ENCODE assay signal across 30 cellular contexts in genomic region chr1:15738416-15739113, GRCh38. TPM values are rescaled to one million over a fixed set of nuclear protein-coding genes. Genes with fewer than 3 reads are reported as not detected.
DNase-seq lines count a peak whose midpoint lies in the region; ATAC-seq and TF ChIP-seq lines count a peak whose summit lies in the region.
"Had no signal": no experiment of that assay in that cellular context is flagged by ENCODE, and none has a peak within 500 bp of the region (broad histone marks: within the 10 kb centered on the region; RNA-seq: fewer than 3 reads in every experiment).

No MANE protein-coding gene starts in this region.

- H3K4me3 ChIP-seq in thoracic aorta: no peak overlapping the region
- H3K4me3 ChIP-seq: cardiac muscle cell, thyroid gland had no signal

- peak; percentile 30 for DNase-seq in NCI-H82 (lab: John Stamatoyannopoulos, UW)
- no peak for DNase-seq in NCI-H82 treated with DMSO at 0.1 percent for 48 hours (lab: John Stamatoyannopoulos, UW; ENCODE audit: unreplicated experiment)
- DNase-seq in SK-N-DZ (ENCODE audit: low spot score): peak; percentile 36
- DNase-seq in memory B cell (ENCODE audit: low spot score in 2 of 2): no peak
- DNase-seq in thoracic aorta (ENCODE audit: low spot score): no peak
- no peak for DNase-seq in NCI-H774 (lab: John Stamatoyannopoulos, UW)
- no peak for DNase-seq in hepatic stellate cell (ENCODE audit: low spot score)
- DNase-seq in iPS-NIHi11 (ENCODE audit: low spot score): no peak
- DNase-seq: activated CD4-positive, alpha-beta T cell treated with anti-CD3 and anti-CD28 coated beads, Interleukin-2, amount 10 ng/mL, durations not matched to agents 7 days and 5 days; activated CD8-positive, alpha-beta memory T cell treated with anti-CD3 and anti-CD28 coated beads, Interleukin-2, amount 10 ng/mL, durations not matched to agents 7 days and 5 days; activated naive CD4-positive, alpha-beta T cell treated with anti-CD3 and anti-CD28 coated beads, Interleukin-2, amount 50 U/mL, for 16 hours; amygdala; GDM1; GOT3; head of caudate nucleus; KG1; natural killer cell; NCI-H1436; NCI-H510A treated with DMSO at 0.1 percent for 48 hours; stimulated activated CD4-positive, alpha-beta T cell treated with anti-CD3 and anti-CD28 coated beads, Interleukin-4, amount 100 ng/mL, for 1 hour; stimulated activated naive CD4-positive, alpha-beta T cell treated with Interleukin-2 at 50 U/mL for 16 hours; thyroid gland had no signal

- no peak overlapping the region for H3K4me3 Mint-ChIP-seq in memory B cell
- H3K4me3 Mint-ChIP-seq: activated CD4-positive, alpha-beta T cell treated with anti-CD3 and anti-CD28 coated beads, Interleukin-2, amount 10 ng/mL, durations not matched to agents 7 days and 5 days; activated CD8-positive, alpha-beta memory T cell treated with anti-CD3 and anti-CD28 coated beads, Interleukin-2, amount 10 ng/mL, durations not matched to agents 7 days and 5 days; dendritic cell treated with granulocyte-macrophage colony-stimulating factor and Interleukin-4, amounts not matched to agents 40 ng/mL and 50 ng/mL, for 4 days; natural killer cell; T-helper 2 cell treated with Interferon-gamma antibody and Interleukin-4, amounts not matched to agents 5 μg/mL and 100 μg/mL, for 36 hours had no signal

- no peaks in the 10 kb centered on the region for H3K27me3 ChIP-seq in thoracic aorta (replicated peaks; ENCODE audit: insufficient read depth)
- H3K27me3 ChIP-seq: cardiac muscle cell, thyroid gland had no signal

- H3K9me3 Mint-ChIP-seq in memory B cell: no peaks in the 10 kb centered on the region
- H3K9me3 Mint-ChIP-seq: activated CD4-positive, alpha-beta T cell treated with anti-CD3 and anti-CD28 coated beads, Interleukin-2, amount 10 ng/mL, durations not matched to agents 7 days and 5 days; dendritic cell treated with granulocyte-macrophage colony-stimulating factor and Interleukin-4, amounts not matched to agents 40 ng/mL and 50 ng/mL, for 4 days; natural killer cell; T-helper 2 cell treated with Interferon-gamma antibody and Interleukin-4, amounts not matched to agents 5 μg/mL and 100 μg/mL, for 36 hours had no signal

- H3K4me1 ChIP-seq in thoracic aorta (ENCODE audit: control insufficient read depth in 1 of 2, low read depth in 2 of 2): peaks cover 18 to 66% of the 10 kb centered on the region in 2 donors

- no peak for TF ChIP-seq CTCF in thoracic aorta (IDR thresholded peaks at IDR 0.05)

- H3K27ac ChIP-seq in thoracic aorta: peak overlapping the region; percentile 70 to 74
- H3K27ac ChIP-seq: 22Rv1, VCaP had no signal

- peak overlapping the region; percentile 31 for H3K27ac Mint-ChIP-seq in memory B cell
- H3K27ac Mint-ChIP-seq: activated CD4-positive, alpha-beta T cell treated with anti-CD3 and anti-CD28 coated beads, Interleukin-2, amount 10 ng/mL, durations not matched to agents 7 days and 5 days; activated CD8-positive, alpha-beta memory T cell treated with anti-CD3 and anti-CD28 coated beads, Interleukin-2, amount 10 ng/mL, durations not matched to agents 7 days and 5 days; natural killer cell; T-helper 2 cell treated with Interferon-gamma antibody and Interleukin-4, amounts not matched to agents 5 μg/mL and 100 μg/mL, for 36 hours had no signal

- peaks cover 5% of the 10 kb centered on the region for H3K4me1 Mint-ChIP-seq in memory B cell

- ATAC-seq in memory B cell (ENCODE audit: low read depth): no peak
- ATAC-seq in thoracic aorta (ENCODE audit: insufficient number of reproducible peaks, low FRiP score, low read depth): no peak
- ATAC-seq: activated CD8-positive, alpha-beta memory T cell treated with anti-CD3 and anti-CD28 coated beads, Interleukin-2, amount 10 ng/mL, durations not matched to agents 7 days and 5 days; natural killer cell had no signal

- no peaks in the 10 kb centered on the region for H3K9me3 ChIP-seq in thoracic aorta
- H3K9me3 ChIP-seq: thyroid gland had no signal

- peaks cover 16% of the 10 kb centered on the region for H3K36me3 ChIP-seq in thoracic aorta

- peaks cover 1% of the 10 kb centered on the region for H3K27me3 Mint-ChIP-seq in memory B cell
- H3K27me3 Mint-ChIP-seq: activated CD4-positive, alpha-beta T cell treated with anti-CD3 and anti-CD28 coated beads, Interleukin-2, amount 10 ng/mL, durations not matched to agents 7 days and 5 days; activated CD8-positive, alpha-beta memory T cell treated with anti-CD3 and anti-CD28 coated beads, Interleukin-2, amount 10 ng/mL, durations not matched to agents 7 days and 5 days; dendritic cell treated with granulocyte-macrophage colony-stimulating factor and Interleukin-4, amounts not matched to agents 40 ng/mL and 50 ng/mL, for 4 days had no signal

- H3K36me3 Mint-ChIP-seq in memory B cell: no peaks in the 10 kb centered on the region
- H3K36me3 Mint-ChIP-seq: activated CD8-positive, alpha-beta memory T cell treated with anti-CD3 and anti-CD28 coated beads, Interleukin-2, amount 10 ng/mL, durations not matched to agents 7 days and 5 days; natural killer cell had no signal

RNA-seq across cellular contexts. Expression of gene SLC25A34, which starts 2.5 kb away (rescaled TPM):
- 0.35 and 0.89 TPM in 2 replicates for polyA plus RNA-seq in SK-N-DZ (2014; cell fraction: cytosol; rRNA removed)
- polyA plus RNA-seq in SK-N-DZ (2014; cell fraction: nucleus; rRNA removed): 1.6 and 4.3 TPM in 2 replicates
- total RNA-seq in thoracic aorta: 1 to 10 TPM; 2.4 to 7.5 TPM
- total RNA-seq: HT-29 had no signal

RNA-seq across cellular contexts. Expression of gene TMEM82, which starts 3.7 kb away (rescaled TPM):
- not detected in 2 replicates for polyA plus RNA-seq in SK-N-DZ (2014; cell fraction: cytosol; rRNA removed)
- polyA plus RNA-seq in SK-N-DZ (2014; cell fraction: nucleus; rRNA removed): not detected in 2 replicates
- not detected for total RNA-seq in thoracic aorta
- total RNA-seq: activated CD4-positive, alpha-beta T cell treated with anti-CD3 and anti-CD28 coated beads, Interleukin-2, amount 10 ng/mL, durations not matched to agents 7 days and 5 days; activated CD8-positive, alpha-beta memory T cell treated with anti-CD3 and anti-CD28 coated beads, Interleukin-2, amount 10 ng/mL, durations not matched to agents 7 days and 5 days; endothelial cell of umbilical vein; HT-29; natural killer cell; osteocyte; thyroid gland had no signal
- polyA plus RNA-seq: cardiac muscle cell, endothelial cell of umbilical vein had no signal

RNA-seq across cellular contexts. Expression of gene FBLIM1, which starts 20.0 kb away (rescaled TPM):
- polyA plus RNA-seq in SK-N-DZ (2014; cell fraction: cytosol; rRNA removed): 6.4 and 10.1 TPM in 2 replicates
- 4.9 and 12.8 TPM in 2 replicates for polyA plus RNA-seq in SK-N-DZ (2014; cell fraction: nucleus; rRNA removed)
- total RNA-seq in thoracic aorta: 100 to 1,000 TPM; 731 to 997 TPM
- total RNA-seq: activated CD8-positive, alpha-beta memory T cell treated with anti-CD3 and anti-CD28 coated beads, Interleukin-2, amount 10 ng/mL, durations not matched to agents 7 days and 5 days had no signal

RNA-seq across cellular contexts. Expression of gene PLEKHM2, which starts 54.4 kb away (rescaled TPM):
- polyA plus RNA-seq in SK-N-DZ (2014; cell fraction: cytosol; rRNA removed): 24.5 and 26.5 TPM in 2 replicates
- polyA plus RNA-seq in SK-N-DZ (2014; cell fraction: nucleus; rRNA removed): 38.0 and 51.0 TPM in 2 replicates
- total RNA-seq in thoracic aorta: 10 to 100 TPM; 53.7 to 74.6 TPM

Comparison
In these comparisons a context has a peak if more than half of its experiments do, and no peak if none do; other contexts are left out.
1. DNase-seq: peak in NCI-H82 (single experiment) and SK-N-DZ (single experiment); none in NCI-H82 treated with DMSO at 0.1 percent for 48 hours (single experiment), memory B cell (0 of 2), thoracic aorta (single experiment), NCI-H774 (single experiment), hepatic stellate cell (single experiment) and iPS-NIHi11 (single experiment).